In the genomic region with DNA sequence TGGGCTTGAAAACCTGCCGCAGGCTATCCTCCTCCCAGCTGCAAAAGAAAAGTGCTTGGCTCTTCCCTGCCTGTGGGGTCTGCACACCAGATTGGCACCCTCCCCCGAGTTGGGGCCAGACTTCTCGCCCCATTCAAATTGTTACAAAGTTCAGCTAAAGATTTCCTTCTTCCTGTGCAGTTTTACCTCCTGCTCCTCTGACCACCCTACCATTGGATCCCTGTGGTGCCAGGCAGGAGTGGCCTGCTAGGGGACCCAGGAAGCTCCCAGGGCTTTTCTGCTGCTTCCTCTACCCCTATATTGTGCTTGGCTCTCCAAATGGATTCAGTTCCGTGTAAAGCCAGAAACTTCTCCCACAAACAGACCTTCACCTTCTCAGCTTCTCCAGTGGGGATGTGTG, we compare ENCODE assay signal across 20 cellular contexts.
DNase-seq lines count a peak whose midpoint lies in the region; ATAC-seq and TF ChIP-seq lines count a peak whose summit lies in the region.
"Had no signal": no experiment of that assay in that cellular context is flagged by ENCODE, and none has a peak within 500 bp of the region (broad histone marks: within the 10 kb centered on the region; RNA-seq: fewer than 3 reads in every experiment).

No MANE protein-coding gene starts in this region.

- in situ Hi-C loops in transverse colon (cut with MboI; ENCODE audit: low pct_ligation_motif_present in 1 of 4, low pct_unique_long_range_greater_than_20kb in 1 of 4, low sequenced_read_pairs in 3 of 4): no loop called here

- TF ChIP-seq CTCF in Calu3 (IDR thresholded peaks at IDR 0.05; ENCODE audit: unreplicated experiment) (no peak), colonic mucosa (IDR thresholded peaks at IDR 0.05) (no peak), transverse colon (IDR thresholded peaks at IDR 0.05) (no peak), BE2C (IDR thresholded peaks at IDR 0.05; ENCODE audit: low read depth, low read length) (no peak), nephron progenitor cell (IDR thresholded peaks at IDR 0.05) (no peak)

- H3K9me3 ChIP-seq in colonic mucosa: no peaks in the 10 kb centered on the region
- H3K9me3 ChIP-seq in transverse colon: no peaks in the 10 kb centered on the region
- H3K9me3 ChIP-seq in BE2C: no peaks in the 10 kb centered on the region
- H3K9me3 ChIP-seq: A549, BLaER1 had no signal

- H3K4me1 Mint-ChIP-seq in Calu3 (ENCODE audit: low read depth, unreplicated experiment) (peaks cover 25% of the 10 kb centered on the region), nephron progenitor cell (no peaks in the 10 kb centered on the region)
- H3K4me1 Mint-ChIP-seq: B cell; CD14-positive monocyte; CD4-positive, alpha-beta memory T cell; CD4-positive, CD25-positive, alpha-beta regulatory T cell; CD8-positive, alpha-beta memory T cell had no signal

- no peaks in the 10 kb centered on the region for H3K27me3 ChIP-seq in colonic mucosa
- H3K27me3 ChIP-seq in transverse colon: no peaks in the 10 kb centered on the region
- no peaks in the 10 kb centered on the region for H3K27me3 ChIP-seq in BE2C
- H3K27me3 ChIP-seq: BLaER1 had no signal

- H3K27ac ChIP-seq in colonic mucosa: peak overlapping the region; percentile 28
- H3K27ac ChIP-seq in transverse colon: peak overlapping the region; percentile 11 to 63 (median 48)
- H3K27ac ChIP-seq: 22Rv1, BLaER1 had no signal

- H3K27ac Mint-ChIP-seq in Calu3 (ENCODE audit: unreplicated experiment): peak overlapping the region; percentile 12
- H3K27ac Mint-ChIP-seq in nephron progenitor cell: no peak overlapping the region
- H3K27ac Mint-ChIP-seq: B cell; CD14-positive monocyte; CD4-positive, alpha-beta memory T cell; CD4-positive, CD25-positive, alpha-beta regulatory T cell; CD8-positive, alpha-beta memory T cell had no signal

- peaks cover 2% of the 10 kb centered on the region for H3K9me3 Mint-ChIP-seq in Calu3 (ENCODE audit: low read depth, unreplicated experiment)
- peaks cover 13% of the 10 kb centered on the region for H3K9me3 Mint-ChIP-seq in nephron progenitor cell

- DNase-seq in Calu3 (no peak), colonic mucosa (no peak), left colon (peak in 1 of 2 donors; percentile 28), transverse colon (no peak), BE2C (no peak), NCI-H510A treated with DMSO at 0.1 percent for 48 hours (lab: John Stamatoyannopoulos, UW) (no peak), nephron progenitor cell (no peak)
- DNase-seq: AML-193; C1 segment of cervical spinal cord; CD4-positive, alpha-beta memory T cell; CD4-positive, CD25-positive, alpha-beta regulatory T cell; CD8-positive, alpha-beta memory T cell; COR-L47; DMS79 treated with DMSO at 0.1 percent for 48 hours; GF-D8 had no signal

- TF ChIP-seq EP300 in transverse colon (IDR thresholded peaks at IDR 0.05; ENCODE audit: low read depth): no peak

- peak; percentile 72 for ATAC-seq in left colon
- ATAC-seq: A549 had no signal

- H3K36me3 Mint-ChIP-seq in Calu3 (ENCODE audit: insufficient read depth, unreplicated experiment) (no peaks in the 10 kb centered on the region), nephron progenitor cell (ENCODE audit: low read depth) (no peaks in the 10 kb centered on the region)
- H3K36me3 Mint-ChIP-seq: CD14-positive monocyte; CD4-positive, alpha-beta memory T cell; CD4-positive, CD25-positive, alpha-beta regulatory T cell; CD8-positive, alpha-beta memory T cell had no signal

- H3K4me3 Mint-ChIP-seq in Calu3 (ENCODE audit: low read depth, unreplicated experiment): no peak overlapping the region
- H3K4me3 Mint-ChIP-seq in nephron progenitor cell: no peak overlapping the region
- H3K4me3 Mint-ChIP-seq: B cell; CD14-positive monocyte; CD4-positive, alpha-beta memory T cell; CD4-positive, CD25-positive, alpha-beta regulatory T cell; CD8-positive, alpha-beta memory T cell had no signal

- no peak overlapping the region for H3K9ac ChIP-seq in colonic mucosa (ENCODE audit: low read depth in 2 of 2, low read length in 2 of 2)
- H3K9ac ChIP-seq: BLaER1 had no signal

- H3K4me3 ChIP-seq in colonic mucosa: no peak overlapping the region
- H3K4me3 ChIP-seq in transverse colon: no peak overlapping the region
- H3K4me3 ChIP-seq in BE2C (ENCODE audit: low read depth, low read length): no peak overlapping the region
- H3K4me3 ChIP-seq: A549, BLaER1 had no signal

- CTCF ChIA-PET in Calu3 (lab: Charles Lee): no interaction called here

- H3K27me3 Mint-ChIP-seq in Calu3 (ENCODE audit: unreplicated experiment) (no peaks in the 10 kb centered on the region), nephron progenitor cell (ENCODE audit: low read depth, poor library complexity) (peaks cover 3% of the 10 kb centered on the region)

- TF ChIP-seq POLR2A in transverse colon (IDR thresholded peaks at IDR 0.05): no peak

- WGBS in transverse colon (ENCODE audit: low coverage in 1 of 2), 2 donors: 79% methylated on average over 4 of the region's 4 CpGs; no CpG with 5 or more reads in 1 of the 2 donors

- H3K4me1 ChIP-seq in colonic mucosa (no peaks in the 10 kb centered on the region), transverse colon (no peaks in the 10 kb centered on the region), BE2C (no peaks in the 10 kb centered on the region)
- H3K4me1 ChIP-seq: BLaER1 had no signal

- intact Hi-C loops in Calu3 (cut with micrococcal nuclease; ENCODE audit: unreplicated experiment): no loop called here
- intact Hi-C loops in colonic mucosa (cut with DNase I): no loop called here
- intact Hi-C loops in left colon (cut with DNase I, micrococcal nuclease): no loop called here
- intact Hi-C loops in transverse colon (cut with DNase I; ENCODE audit: low total_unique reads): no loop called here

- H3K36me3 ChIP-seq in colonic mucosa: no peaks in the 10 kb centered on the region
- H3K36me3 ChIP-seq in transverse colon: no peaks in the 10 kb centered on the region
- no peaks in the 10 kb centered on the region for H3K36me3 ChIP-seq in BE2C
- H3K36me3 ChIP-seq: BLaER1 had no signal

- no TSS peak for BruUV-seq in Calu3 (replicated peaks; lab: Mats Ljungman, UMichigan)
